1 cellular context compared by ENCODE assay signal in genomic region chr7:84912018-84912417, GRCh38.
TF ChIP-seq lines count a peak whose summit lies in the region.

No MANE protein-coding gene starts in this region.

TF ChIP-seq in WTC11, 78 proteins besides CTCF, POLR2A, EP300 and RAD21 (continued from another document):
- TF ChIP-seq, protein P1, sequence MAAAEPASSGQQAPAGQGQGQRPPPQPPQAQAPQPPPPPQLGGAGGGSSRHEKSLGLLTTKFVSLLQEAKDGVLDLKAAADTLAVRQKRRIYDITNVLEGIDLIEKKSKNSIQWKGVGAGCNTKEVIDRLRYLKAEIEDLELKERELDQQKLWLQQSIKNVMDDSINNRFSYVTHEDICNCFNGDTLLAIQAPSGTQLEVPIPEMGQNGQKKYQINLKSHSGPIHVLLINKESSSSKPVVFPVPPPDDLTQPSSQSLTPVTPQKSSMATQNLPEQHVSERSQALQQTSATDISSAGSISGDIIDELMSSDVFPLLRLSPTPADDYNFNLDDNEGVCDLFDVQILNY (CRISPR knock-in tag; IDR thresholded peaks at IDR 0.05) = no peak
- TF ChIP-seq, protein P2, sequence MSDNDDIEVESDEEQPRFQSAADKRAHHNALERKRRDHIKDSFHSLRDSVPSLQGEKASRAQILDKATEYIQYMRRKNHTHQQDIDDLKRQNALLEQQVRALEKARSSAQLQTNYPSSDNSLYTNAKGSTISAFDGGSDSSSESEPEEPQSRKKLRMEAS (CRISPR knock-in tag; IDR thresholded peaks at IDR 0.05) = no peak
- TF ChIP-seq PRRX2 (CRISPR knock-in tag; IDR thresholded peaks at IDR 0.05) = no peak
- no peak for TF ChIP-seq ESRRA (CRISPR knock-in tag; IDR thresholded peaks at IDR 0.05; ENCODE audit: borderline replicate concordance)
- TF ChIP-seq ELF4 (CRISPR knock-in tag; IDR thresholded peaks at IDR 0.05; ENCODE audit: low read depth) = no peak
- no peak for TF ChIP-seq JUN (CRISPR knock-in tag; IDR thresholded peaks at IDR 0.05)
- no peak for TF ChIP-seq NR3C1 (CRISPR knock-in tag; conservative IDR thresholded peaks at IDR 0.05; ENCODE audit: low read depth)
- no peak for TF ChIP-seq FOXJ3 (CRISPR knock-in tag; IDR thresholded peaks at IDR 0.05; ENCODE audit: borderline replicate concordance)
